1 cellular context compared by ENCODE assay signal in the genomic region with DNA sequence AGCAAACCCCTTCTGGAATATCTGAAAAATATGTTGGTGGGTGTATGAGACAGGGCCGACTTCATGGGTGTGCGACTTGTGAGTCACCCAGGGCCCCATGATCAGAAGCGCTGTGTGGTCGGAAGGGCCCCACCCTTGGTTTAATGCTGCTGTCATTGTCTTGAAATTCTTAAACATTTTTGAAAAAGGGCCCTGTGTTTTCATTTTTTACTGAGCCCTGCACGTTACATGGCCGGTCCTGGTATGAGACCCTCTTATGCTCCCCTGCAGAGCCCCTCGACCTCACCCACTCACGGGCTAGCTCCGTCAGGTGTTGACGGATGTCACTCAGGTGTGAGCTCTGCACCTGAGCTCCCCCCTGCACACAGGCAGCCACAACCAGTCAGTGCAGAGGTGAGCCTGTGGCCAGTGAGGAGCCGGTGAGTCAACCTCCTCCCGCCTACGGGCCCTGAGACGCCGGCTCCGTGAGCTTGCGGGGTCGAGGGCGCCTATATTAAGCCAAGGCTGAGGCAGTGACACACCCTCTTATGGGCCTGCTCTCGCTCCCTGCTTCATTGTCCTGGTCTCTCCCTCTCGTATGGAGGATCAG.
A peak's percentile ranks its signal among the peaks of the same experiment; 100 is the strongest.
TF ChIP-seq lines count a peak whose summit lies in the region.

No MANE protein-coding gene starts in this region.

TF ChIP-seq in HCT116, 20 proteins besides CTCF, POLR2A, EP300 and RAD21 (continued from another document):
- TF ChIP-seq, protein P1, sequence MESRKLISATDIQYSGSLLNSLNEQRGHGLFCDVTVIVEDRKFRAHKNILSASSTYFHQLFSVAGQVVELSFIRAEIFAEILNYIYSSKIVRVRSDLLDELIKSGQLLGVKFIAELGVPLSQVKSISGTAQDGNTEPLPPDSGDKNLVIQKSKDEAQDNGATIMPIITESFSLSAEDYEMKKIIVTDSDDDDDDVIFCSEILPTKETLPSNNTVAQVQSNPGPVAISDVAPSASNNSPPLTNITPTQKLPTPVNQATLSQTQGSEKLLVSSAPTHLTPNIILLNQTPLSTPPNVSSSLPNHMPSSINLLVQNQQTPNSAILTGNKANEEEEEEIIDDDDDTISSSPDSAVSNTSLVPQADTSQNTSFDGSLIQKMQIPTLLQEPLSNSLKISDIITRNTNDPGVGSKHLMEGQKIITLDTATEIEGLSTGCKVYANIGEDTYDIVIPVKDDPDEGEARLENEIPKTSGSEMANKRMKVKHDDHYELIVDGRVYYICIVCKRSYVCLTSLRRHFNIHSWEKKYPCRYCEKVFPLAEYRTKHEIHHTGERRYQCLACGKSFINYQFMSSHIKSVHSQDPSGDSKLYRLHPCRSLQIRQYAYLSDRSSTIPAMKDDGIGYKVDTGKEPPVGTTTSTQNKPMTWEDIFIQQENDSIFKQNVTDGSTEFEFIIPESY (IDR thresholded peaks at IDR 0.05; ENCODE audit: extremely low read depth, insufficient replicate concordance, low read length): no peak
- TF ChIP-seq, protein P2, sequence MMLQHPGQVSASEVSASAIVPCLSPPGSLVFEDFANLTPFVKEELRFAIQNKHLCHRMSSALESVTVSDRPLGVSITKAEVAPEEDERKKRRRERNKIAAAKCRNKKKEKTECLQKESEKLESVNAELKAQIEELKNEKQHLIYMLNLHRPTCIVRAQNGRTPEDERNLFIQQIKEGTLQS (IDR thresholded peaks at IDR 0.05): no peak
- TF ChIP-seq POLR2AphosphoS5 (IDR thresholded peaks at IDR 0.05; ENCODE audit: low read depth, low read length) (peak; percentile 68; the same call in 1 of the 2 replicates), JUND (IDR thresholded peaks at IDR 0.05) (peak; percentile 79), SP1 (IDR thresholded peaks at IDR 0.05; ENCODE audit: low read depth) (peak; percentile 79), EZH2phosphoT487 (IDR thresholded peaks at IDR 0.05; ENCODE audit: borderline replicate concordance) (no peak), CBX3 (IDR thresholded peaks at IDR 0.05; ENCODE audit: low read depth) (no peak), SIN3A (IDR thresholded peaks at IDR 0.05; ENCODE audit: low read depth) (peak; percentile 63), EZH2 (IDR thresholded peaks at IDR 0.05) (no peak), CEBPB (IDR thresholded peaks at IDR 0.05; ENCODE audit: low read depth) (no peak; the same call in 1 of the 2 replicates), TCF7L2 (IDR thresholded peaks at IDR 0.05; ENCODE audit: borderline replicate concordance, extremely low read depth, insufficient read depth, insufficient read length) (peak; percentile 9), SRF (IDR thresholded peaks at IDR 0.05; ENCODE audit: low read depth) (no peak), YY1 (IDR thresholded peaks at IDR 0.05; ENCODE audit: extremely low read depth, insufficient replicate concordance, low read depth, low read length) (peak; percentile 26), ZFX (IDR thresholded peaks at IDR 0.05) (no peak), ZNF274 (IDR thresholded peaks at IDR 0.05; ENCODE audit: low read depth, low read length) (no peak), EGR1 (IDR thresholded peaks at IDR 0.05; ENCODE audit: low read depth) (peak; percentile 70), FOSL1 (IDR thresholded peaks at IDR 0.05; ENCODE audit: low read depth) (peak; percentile 78)
- TF ChIP-seq, protein P3, sequence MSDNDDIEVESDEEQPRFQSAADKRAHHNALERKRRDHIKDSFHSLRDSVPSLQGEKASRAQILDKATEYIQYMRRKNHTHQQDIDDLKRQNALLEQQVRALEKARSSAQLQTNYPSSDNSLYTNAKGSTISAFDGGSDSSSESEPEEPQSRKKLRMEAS (IDR thresholded peaks at IDR 0.05): peak; percentile 76
- TF ChIP-seq, protein P4, sequence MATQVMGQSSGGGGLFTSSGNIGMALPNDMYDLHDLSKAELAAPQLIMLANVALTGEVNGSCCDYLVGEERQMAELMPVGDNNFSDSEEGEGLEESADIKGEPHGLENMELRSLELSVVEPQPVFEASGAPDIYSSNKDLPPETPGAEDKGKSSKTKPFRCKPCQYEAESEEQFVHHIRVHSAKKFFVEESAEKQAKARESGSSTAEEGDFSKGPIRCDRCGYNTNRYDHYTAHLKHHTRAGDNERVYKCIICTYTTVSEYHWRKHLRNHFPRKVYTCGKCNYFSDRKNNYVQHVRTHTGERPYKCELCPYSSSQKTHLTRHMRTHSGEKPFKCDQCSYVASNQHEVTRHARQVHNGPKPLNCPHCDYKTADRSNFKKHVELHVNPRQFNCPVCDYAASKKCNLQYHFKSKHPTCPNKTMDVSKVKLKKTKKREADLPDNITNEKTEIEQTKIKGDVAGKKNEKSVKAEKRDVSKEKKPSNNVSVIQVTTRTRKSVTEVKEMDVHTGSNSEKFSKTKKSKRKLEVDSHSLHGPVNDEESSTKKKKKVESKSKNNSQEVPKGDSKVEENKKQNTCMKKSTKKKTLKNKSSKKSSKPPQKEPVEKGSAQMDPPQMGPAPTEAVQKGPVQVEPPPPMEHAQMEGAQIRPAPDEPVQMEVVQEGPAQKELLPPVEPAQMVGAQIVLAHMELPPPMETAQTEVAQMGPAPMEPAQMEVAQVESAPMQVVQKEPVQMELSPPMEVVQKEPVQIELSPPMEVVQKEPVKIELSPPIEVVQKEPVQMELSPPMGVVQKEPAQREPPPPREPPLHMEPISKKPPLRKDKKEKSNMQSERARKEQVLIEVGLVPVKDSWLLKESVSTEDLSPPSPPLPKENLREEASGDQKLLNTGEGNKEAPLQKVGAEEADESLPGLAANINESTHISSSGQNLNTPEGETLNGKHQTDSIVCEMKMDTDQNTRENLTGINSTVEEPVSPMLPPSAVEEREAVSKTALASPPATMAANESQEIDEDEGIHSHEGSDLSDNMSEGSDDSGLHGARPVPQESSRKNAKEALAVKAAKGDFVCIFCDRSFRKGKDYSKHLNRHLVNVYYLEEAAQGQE (IDR thresholded peaks at IDR 0.05; ENCODE audit: low read depth): no peak
